19 cellular contexts compared by ENCODE assay signal in genomic region chr10:83957168-83957750, GRCh38.
"Had no signal": no experiment of that assay in that cellular context is flagged by ENCODE, and none has a peak within 500 bp of the region (broad histone marks: within the 10 kb centered on the region; RNA-seq: fewer than 3 reads in every experiment).

No MANE protein-coding gene starts in this region.

- H3K4me3 ChIP-seq: heart right ventricle, tibial artery had no signal

- ATAC-seq: activated CD4-positive, CD25-positive, alpha-beta regulatory T cell treated with anti-CD3 and anti-CD28 coated beads, Interleukin-2, amount 50 U/mL, for 24 hours; activated CD8-positive, alpha-beta memory T cell treated with anti-CD3 and anti-CD28 coated beads, Interleukin-2, amount 10 ng/mL, durations not matched to agents 7 days and 5 days; activated naive CD8-positive, alpha-beta T cell treated with anti-CD3 and anti-CD28 coated beads, Interleukin-2, amount 50 U/mL, for 24 hours; heart right ventricle; left cardiac atrium; sciatic nerve; stimulated activated effector memory CD8-positive, alpha-beta T cell treated with anti-CD3 and anti-CD28 coated beads, Interleukin-12 subunit alpha, Interleukin-12 subunit beta, amount 100 ng/mL, for 72 hours; stimulated activated naive CD8-positive, alpha-beta T cell treated with anti-CD3 and anti-CD28 coated beads, Interleukin-15, amount 100 ng/mL, for 72 hours had no signal

- H3K36me3 ChIP-seq: heart right ventricle, tibial artery had no signal

- H3K9ac ChIP-seq: parathyroid adenoma had no signal

- H3K4me1 ChIP-seq: heart right ventricle, parathyroid adenoma, tibial artery had no signal

- DNase-seq: activated CD4-positive, alpha-beta memory T cell treated with anti-CD3 and anti-CD28 coated beads, Interleukin-2, amount 10 ng/mL, durations not matched to agents 7 days and 5 days; activated CD4-positive, alpha-beta T cell treated with anti-CD3 and anti-CD28 coated beads, Interleukin-2, amount 10 ng/mL, durations not matched to agents 24 days and 14 days; activated CD8-positive, alpha-beta memory T cell treated with anti-CD3 and anti-CD28 coated beads, Interleukin-2, amount 10 ng/mL, durations not matched to agents 7 days and 5 days; activated gamma-delta T cell; activated naive CD4-positive, alpha-beta T cell treated with anti-CD3 and anti-CD28 coated beads, Interleukin-2, amount 50 U/mL, for 16 hours; activated naive CD8-positive, alpha-beta T cell treated with anti-CD3 and anti-CD28 coated beads, Interleukin-2, amount 50 U/mL, for 24 hours; cortex of kidney; heart right ventricle; left cardiac atrium; nucleus accumbens; small intestine; stimulated activated CD4-positive, alpha-beta T cell treated with anti-CD3 and anti-CD28 coated beads, Interleukin-2, amount 100 ng/mL, for 24 hours; stimulated activated naive CD8-positive, alpha-beta T cell treated with anti-CD3 and anti-CD28 coated beads, Interleukin-15, amount 100 ng/mL, for 72 hours; tibial artery had no signal

- H3K9me3 ChIP-seq: tibial artery had no signal

- H3K27ac ChIP-seq: epithelial cell of prostate, heart right ventricle, parathyroid adenoma, tibial artery had no signal

- H3K27me3 ChIP-seq: tibial artery had no signal
